9 cellular contexts compared by ENCODE assay signal in genomic region chr2:96816836-96817702, GRCh38. TPM values are rescaled to one million over a fixed set of nuclear protein-coding genes. Genes with fewer than 3 reads are reported as not detected.
DNase-seq lines count a peak whose midpoint lies in the region; FAIRE-seq and TF ChIP-seq lines count a peak whose summit lies in the region.
"Had no signal": no experiment of that assay in that cellular context is flagged by ENCODE, and none has a peak within 500 bp of the region (broad histone marks: within the 10 kb centered on the region; RNA-seq: fewer than 3 reads in every experiment).

No MANE protein-coding gene starts in this region.

- H2AFZ ChIP-seq in Loucy (ENCODE audit: low read length) = no peak overlapping the region

- no peak for TF ChIP-seq CTCF in Loucy (conservative IDR thresholded peaks at IDR 0.05; ENCODE audit: low read length)
- no peak for TF ChIP-seq CTCF in bronchial epithelial cell (IDR thresholded peaks at IDR 0.05; ENCODE audit: insufficient read depth, low read length, severe bottlenecking)

- H3F3A ChIP-seq in Loucy (ENCODE audit: low read depth) = no peaks in the 10 kb centered on the region

- H3K9me2 ChIP-seq in Loucy (replicated peaks; ENCODE audit: low read depth, low read length) = no peaks in the 10 kb centered on the region

- H3K79me2 ChIP-seq in Loucy (ENCODE audit: insufficient read depth, low read length) = peaks cover 49% of the 10 kb centered on the region

- H3K4me3 ChIP-seq in Loucy (ENCODE audit: low read length, poor library complexity, severe bottlenecking) = peak overlapping the region; percentile 85
- peak overlapping the region; percentile 39 for H3K4me3 ChIP-seq in bronchial epithelial cell (ENCODE audit: low read depth, low read length)
- peak overlapping the region; percentile 77 for H3K4me3 ChIP-seq in mononuclear cell (ENCODE audit: low read length)

- FAIRE-seq in bronchial epithelial cell (lab: Jason Lieb, UNC) = no peak
- FAIRE-seq: GM18507 had no signal

- H3K36me3 ChIP-seq in Loucy (ENCODE audit: insufficient read depth, low read length) (no peaks in the 10 kb centered on the region), bronchial epithelial cell (ENCODE audit: control insufficient read depth, insufficient read depth, low read length) (no peaks in the 10 kb centered on the region)

- H3K27me3 ChIP-seq in Loucy (ENCODE audit: insufficient read depth, low read length, poor library complexity, severe bottlenecking) = no peaks in the 10 kb centered on the region
- no peaks in the 10 kb centered on the region for H3K27me3 ChIP-seq in bronchial epithelial cell (ENCODE audit: control insufficient read depth, insufficient read depth, low read length)
- H3K27me3 ChIP-seq in mononuclear cell (ENCODE audit: insufficient read depth, low read length) = no peaks in the 10 kb centered on the region

- peak overlapping the region; percentile 71 for H3K9ac ChIP-seq in Loucy (ENCODE audit: low read depth, low read length, poor library complexity, severe bottlenecking)

- H4K20me1 ChIP-seq in Loucy (ENCODE audit: insufficient read depth, low read length, poor library complexity, severe bottlenecking) = peaks cover 47% of the 10 kb centered on the region

- peak overlapping the region; percentile 99 for H3K4me2 ChIP-seq in Loucy (ENCODE audit: low read depth, low read length, poor library complexity, severe bottlenecking)

- H3K4me1 ChIP-seq in Loucy (ENCODE audit: insufficient read depth, low read length, poor library complexity, severe bottlenecking) (peaks cover 51% of the 10 kb centered on the region), mononuclear cell (ENCODE audit: insufficient read depth, low read length) (peaks cover 49% of the 10 kb centered on the region)

- peak; percentile 63 for DNase-seq in activated CD8-positive, alpha-beta memory T cell treated with anti-CD3 and anti-CD28 coated beads for 24 hours
- no peak for DNase-seq in activated CD8-positive, alpha-beta memory T cell treated with anti-CD3 and anti-CD28 coated beads, Interleukin-2, amount 50 U/mL, for 48 hours
- DNase-seq in bronchial epithelial cell (ENCODE audit: low read depth) = no peak
- DNase-seq in AG20443 (ENCODE audit: low spot score) = no peak
- DNase-seq in NCI-H2107 (lab: John Stamatoyannopoulos, UW) = no peak
- no peak for DNase-seq in mesenteric fat pad (ENCODE audit: low spot score)

- H3K9me3 ChIP-seq in Loucy (ENCODE audit: insufficient read depth, low read depth, low read length) (no peaks in the 10 kb centered on the region), mononuclear cell (ENCODE audit: low read depth, low read length) (no peaks in the 10 kb centered on the region)

RNA-seq across cellular contexts. Expression of gene CNNM3, which starts 1.0 kb away (rescaled TPM):
- 5.9 and 6.1 TPM in 2 replicates for total RNA-seq in bronchial epithelial cell
- total RNA-seq in mononuclear cell = 15.6 TPM
- 9.0 TPM for total RNA-seq in mesenteric fat pad

RNA-seq across cellular contexts. Expression of gene ANKRD23, which starts 26.8 kb away (rescaled TPM):
- 0.79 and 1.2 TPM in 2 replicates for total RNA-seq in bronchial epithelial cell
- 2.2 TPM for total RNA-seq in mononuclear cell
- 2.8 TPM for total RNA-seq in mesenteric fat pad

RNA-seq across cellular contexts. Expression of gene ANKRD39, which starts 40.7 kb away (rescaled TPM):
- total RNA-seq in bronchial epithelial cell (5.8 and 8.2 TPM in 2 replicates), mononuclear cell (4.3 TPM), mesenteric fat pad (10.4 TPM)

RNA-seq across cellular contexts. Expression of gene SEMA4C, which starts 52.8 kb away (rescaled TPM):
- total RNA-seq in bronchial epithelial cell = 7.8 and 8.2 TPM in 2 replicates
- 7.5 TPM for total RNA-seq in mononuclear cell
- total RNA-seq in mesenteric fat pad = 25.9 TPM

RNA-seq across cellular contexts. Expression of gene CNNM4, which starts 56.4 kb away (rescaled TPM):
- total RNA-seq in bronchial epithelial cell = 3.4 and 5.5 TPM in 2 replicates
- 5.5 TPM for total RNA-seq in mononuclear cell
- total RNA-seq in mesenteric fat pad = 3.7 TPM
